In genomic region chr12:62859203-62859799, GRCh38 we compare ENCODE assay signal across 15 cellular contexts.
A peak's percentile ranks its signal among the peaks of the same experiment; 100 is the strongest.
DNase-seq lines count a peak whose midpoint lies in the region; ATAC-seq and TF ChIP-seq lines count a peak whose summit lies in the region.
"Had no signal": no experiment of that assay in that cellular context is flagged by ENCODE, and none has a peak within 500 bp of the region (broad histone marks: within the 10 kb centered on the region; RNA-seq: fewer than 3 reads in every experiment).

No MANE protein-coding gene starts in this region.

- no peak overlapping the region for H3K9ac ChIP-seq in OCI-LY3 (ENCODE audit: low read length)

- H3K79me2 ChIP-seq in OCI-LY3 (ENCODE audit: low read length) = no peaks in the 10 kb centered on the region

- ATAC-seq in heart left ventricle (no peak), GM19023 (IDR thresholded peaks at IDR 0.05; ENCODE audit: unreplicated experiment) (no peak)

- WGBS in heart left ventricle, 4 donors = 88 to 96% (median 92%) methylated on average over 2 of the region's 2 CpGs

- H3K36me3 ChIP-seq in heart left ventricle (no peaks in the 10 kb centered on the region), right atrium auricular region (no peaks in the 10 kb centered on the region), OCI-LY3 (replicated peaks; ENCODE audit: low read depth, low read length) (no peaks in the 10 kb centered on the region)
- H3K36me3 ChIP-seq: ovary had no signal

- H3K4me3 ChIP-seq in heart left ventricle (peak overlapping the region in 1 of 12 donors; percentile 3), right atrium auricular region (no peak overlapping the region), OCI-LY3 (ENCODE audit: low read length) (no peak overlapping the region)
- H3K4me3 ChIP-seq: ovary had no signal

- H3K4me1 ChIP-seq in heart left ventricle (peaks cover 0 to 43% (median 11%) of the 10 kb centered on the region in 12 donors), right atrium auricular region (peaks cover 0 to 26% of the 10 kb centered on the region in 2 donors), OCI-LY3 (ENCODE audit: low read length) (peaks cover 14% of the 10 kb centered on the region)

- no peaks in the 10 kb centered on the region for H3K27me3 Mint-ChIP-seq in type B pancreatic cell
- H3K27me3 Mint-ChIP-seq: brain had no signal

- TF ChIP-seq CTCF in heart left ventricle (IDR thresholded peaks at IDR 0.05) = no peak
- no peak for TF ChIP-seq CTCF in right atrium auricular region (IDR thresholded peaks at IDR 0.05)
- no peak for TF ChIP-seq CTCF in OCI-LY3 (IDR thresholded peaks at IDR 0.05; ENCODE audit: low read depth, low read length)
- TF ChIP-seq CTCF in type B pancreatic cell (conservative IDR thresholded peaks at IDR 0.05) = no peak

- DNase-seq in heart left ventricle (no peak), right atrium auricular region (ENCODE audit: low spot score) (no peak), globus pallidus (ENCODE audit: low spot score) (peak; percentile 51), type B pancreatic cell (ENCODE audit: extremely low spot score, unreplicated experiment) (no peak), amniotic stem cell (lab: John Stamatoyannopoulos, UW) (no peak)
- DNase-seq in activated CD4-positive, alpha-beta T cell treated with anti-CD3 and anti-CD28 coated beads for 1 hour = no peak
- DNase-seq: activated CD4-positive, alpha-beta T cell treated with anti-CD3 and anti-CD28 coated beads for 4 hours; activated CD8-positive, alpha-beta memory T cell treated with anti-CD3 and anti-CD28 coated beads, Interleukin-2, amount 50 U/mL, for 48 hours; activated naive CD4-positive, alpha-beta T cell treated with Interleukin-2 at 50 U/mL for 16 hours; NCI-H1105; ovary had no signal

- intact Hi-C loops in heart left ventricle (cut with DNase I) = no loop called here

- TF ChIP-seq POLR2A in heart left ventricle (IDR thresholded peaks at IDR 0.05) = no peak

- peak overlapping the region; percentile 20 for H3K4me2 ChIP-seq in OCI-LY3 (ENCODE audit: low read length)

- H3K4me3 Mint-ChIP-seq in type B pancreatic cell = peak overlapping the region; percentile 8
- H3K4me3 Mint-ChIP-seq: brain; T-helper 2 cell treated with Interferon-gamma antibody and Interleukin-4, amounts not matched to agents 5 μg/mL and 100 μg/mL, for 36 hours had no signal

- peaks cover 41% of the 10 kb centered on the region for H3K4me1 Mint-ChIP-seq in type B pancreatic cell (ENCODE audit: unreplicated experiment)

- no peaks in the 10 kb centered on the region for H3K9me3 ChIP-seq in heart left ventricle
- no peaks in the 10 kb centered on the region for H3K9me3 ChIP-seq in right atrium auricular region
- H3K9me3 ChIP-seq in OCI-LY3 (ENCODE audit: insufficient read depth, low read length) = no peaks in the 10 kb centered on the region
- H3K9me3 ChIP-seq: ovary had no signal

- no peak overlapping the region for H2AFZ ChIP-seq in OCI-LY3 (ENCODE audit: low read depth, low read length)

- H3K36me3 Mint-ChIP-seq in type B pancreatic cell = no peaks in the 10 kb centered on the region
- H3K36me3 Mint-ChIP-seq: brain had no signal

- H3K27me3 ChIP-seq in heart left ventricle (no peaks in the 10 kb centered on the region), right atrium auricular region (no peaks in the 10 kb centered on the region), OCI-LY3 (ENCODE audit: low read depth, low read length) (no peaks in the 10 kb centered on the region)
- H3K27me3 ChIP-seq: ovary had no signal

- H4K20me1 ChIP-seq in OCI-LY3 (ENCODE audit: insufficient read depth, low read length) = no peaks in the 10 kb centered on the region

- H3K27ac ChIP-seq in heart left ventricle (peak overlapping the region in 8 of 12 donors; percentile 11 to 69 (median 46)), right atrium auricular region (peak overlapping the region in 1 of 2 donors; percentile 35), OCI-LY3 (ENCODE audit: low read length) (no peak overlapping the region)
- H3K27ac ChIP-seq: ovary had no signal

- H3K27ac Mint-ChIP-seq in type B pancreatic cell = peak overlapping the region; percentile 71
- H3K27ac Mint-ChIP-seq: T-helper 2 cell treated with Interferon-gamma antibody and Interleukin-4, amounts not matched to agents 5 μg/mL and 100 μg/mL, for 36 hours had no signal

- H3K9me3 Mint-ChIP-seq in type B pancreatic cell = no peaks in the 10 kb centered on the region
- H3K9me3 Mint-ChIP-seq: brain; T-helper 2 cell treated with Interferon-gamma antibody and Interleukin-4, amounts not matched to agents 5 μg/mL and 100 μg/mL, for 36 hours had no signal
